In genomic region chr5:40780858-40781257, GRCh38 we compare ENCODE assay signal across 1 cellular context.
TF ChIP-seq lines count a peak whose summit lies in the region.

No MANE protein-coding gene starts in this region.

TF ChIP-seq in K562, 482 proteins besides CTCF, POLR2A, EP300 and RAD21:
- TF ChIP-seq ATF3 (IDR thresholded peaks at IDR 0.05) (peak; percentile 67), ATF3 (CRISPR knock-in tag; conservative IDR thresholded peaks at IDR 0.05) (no peak), CAMTA2 (CRISPR knock-in tag; conservative IDR thresholded peaks at IDR 0.05) (no peak), RFX5 (IDR thresholded peaks at IDR 0.05; ENCODE audit: low read depth, low read length) (no peak), USF1 (CRISPR knock-in tag; IDR thresholded peaks at IDR 0.05) (no peak), SNAPC5 (CRISPR knock-in tag; IDR thresholded peaks at IDR 0.05) (no peak), HNRNPLL (IDR thresholded peaks at IDR 0.05; ENCODE audit: low read depth, low read length, poor library complexity, severe bottlenecking) (no peak), CBFA2T2 (conservative IDR thresholded peaks at IDR 0.05) (no peak), ATF4 (CRISPR knock-in tag; IDR thresholded peaks at IDR 0.05) (no peak), CEBPG (CRISPR knock-in tag; IDR thresholded peaks at IDR 0.05) (peak; percentile 24; the same call in 1 of the 2 replicates), CEBPG (tag; conservative IDR thresholded peaks at IDR 0.05 in 1 of 2, IDR thresholded peaks at IDR 0.05 in 1 of 2) (peak; percentile 43 to 64; a peak in 3 of 4 replicates), ZSCAN29 (IDR thresholded peaks at IDR 0.05) (no peak), TRIM24 (IDR thresholded peaks at IDR 0.05) (peak; percentile 11 to 22; a peak in 1 of 4 replicates), CEBPB (tag; IDR thresholded peaks at IDR 0.05) (peak; percentile 48), KDM1A (IDR thresholded peaks at IDR 0.05) (0 out of 4 replicates have a peak, but pooled peaks of 1 of the 2 experiments have one; percentile 38), RBM22 (IDR thresholded peaks at IDR 0.05; ENCODE audit: low read depth, low read length, poor library complexity, severe bottlenecking) (no peak), NR4A1 (CRISPR knock-in tag; IDR thresholded peaks at IDR 0.05) (no peak), NR4A1 (tag; IDR thresholded peaks at IDR 0.05) (no peak), MTF1 (CRISPR knock-in tag; IDR thresholded peaks at IDR 0.05; ENCODE audit: borderline replicate concordance) (no peak), KDM4B (IDR thresholded peaks at IDR 0.05; ENCODE audit: borderline replicate concordance in 2 of 2, low read depth in 1 of 2) (no peak), NR0B1 (IDR thresholded peaks at IDR 0.05; ENCODE audit: partially characterized antibody) (no peak)
- TF ChIP-seq, protein P1, sequence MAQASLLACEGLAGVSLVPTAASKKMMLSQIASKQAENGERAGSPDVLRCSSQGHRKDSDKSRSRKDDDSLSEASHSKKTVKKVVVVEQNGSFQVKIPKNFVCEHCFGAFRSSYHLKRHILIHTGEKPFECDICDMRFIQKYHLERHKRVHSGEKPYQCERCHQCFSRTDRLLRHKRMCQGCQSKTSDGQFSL (CRISPR knock-in tag; IDR thresholded peaks at IDR 0.05): no peak
- TF ChIP-seq, protein P1 (tag; IDR thresholded peaks at IDR 0.05): no peak
- TF ChIP-seq, protein P2, sequence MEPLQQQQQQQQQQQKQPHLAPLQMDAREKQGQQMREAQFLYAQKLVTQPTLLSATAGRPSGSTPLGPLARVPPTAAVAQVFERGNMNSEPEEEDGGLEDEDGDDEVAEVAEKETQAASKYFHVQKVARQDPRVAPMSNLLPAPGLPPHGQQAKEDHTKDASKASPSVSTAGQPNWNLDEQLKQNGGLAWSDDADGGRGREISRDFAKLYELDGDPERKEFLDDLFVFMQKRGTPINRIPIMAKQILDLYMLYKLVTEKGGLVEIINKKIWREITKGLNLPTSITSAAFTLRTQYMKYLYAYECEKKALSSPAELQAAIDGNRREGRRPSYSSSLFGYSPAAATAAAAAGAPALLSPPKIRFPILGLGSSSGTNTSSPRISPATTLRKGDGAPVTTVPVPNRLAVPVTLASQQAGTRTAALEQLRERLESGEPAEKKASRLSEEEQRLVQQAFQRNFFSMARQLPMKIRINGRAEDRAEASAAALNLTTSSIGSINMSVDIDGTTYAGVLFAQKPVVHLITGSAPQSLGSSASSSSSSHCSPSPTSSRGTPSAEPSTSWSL (CRISPR knock-in tag; IDR thresholded peaks at IDR 0.05; ENCODE audit: borderline replicate concordance): no peak
